Comparison of ENCODE assay signal across 23 cellular contexts in the genomic region with DNA sequence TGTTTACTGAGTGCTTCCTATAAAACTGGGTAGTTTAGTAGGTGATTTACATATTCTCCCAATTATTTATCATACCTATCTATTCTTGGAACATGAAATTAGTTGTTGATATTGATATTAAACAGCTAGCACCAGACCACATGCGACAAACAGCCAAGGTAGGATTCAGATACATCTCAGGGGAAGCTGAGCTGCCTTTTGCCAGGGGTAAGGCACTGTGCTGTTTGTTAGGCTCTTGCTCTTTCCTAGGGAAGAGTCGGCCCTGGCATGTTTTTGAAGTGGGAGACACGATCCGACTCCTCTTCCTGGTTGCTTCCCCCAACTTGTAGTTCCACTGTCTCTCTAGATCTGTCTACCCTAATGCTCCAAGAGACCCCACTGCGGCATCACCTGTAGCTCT.
"Had no signal": no experiment of that assay in that cellular context is flagged by ENCODE, and none has a peak within 500 bp of the region (broad histone marks: within the 10 kb centered on the region; RNA-seq: fewer than 3 reads in every experiment).

No MANE protein-coding gene starts in this region.

- H3K9ac ChIP-seq: parathyroid adenoma had no signal

- H3K27ac Mint-ChIP-seq: activated naive CD8-positive, alpha-beta T cell treated with anti-CD3 and anti-CD28 coated beads for 36 hours; stimulated activated naive CD8-positive, alpha-beta T cell treated with anti-CD3 and anti-CD28 coated beads, Interleukin-15, Interleukin-2, amounts not matched to agents 100 ng/mL and 50 ng/mL, for 24 hours; T-helper 1 cell treated with Interleukin-12 subunit alpha and Interleukin-12 subunit beta and Interleukin-4 antibody, amounts not matched to agents 30 μg/mL and 1 μg/mL, for 36 hours had no signal

- H3K4me1 Mint-ChIP-seq: naive B cell had no signal

- H3K27ac ChIP-seq: foreskin keratinocyte, lower lobe of right lung, parathyroid adenoma, tibial nerve had no signal

- H3K4me1 ChIP-seq: parathyroid adenoma had no signal

- H3K9me3 ChIP-seq: lower lobe of right lung, tibial nerve had no signal

- H3K9me3 Mint-ChIP-seq: activated naive CD8-positive, alpha-beta T cell treated with anti-CD3 and anti-CD28 coated beads for 36 hours; activated T-cell treated with anti-CD3 and anti-CD28 coated beads, Interleukin-2, amount 50 U/mL, for 4 hours; naive B cell; stimulated activated naive CD8-positive, alpha-beta T cell treated with anti-CD3 and anti-CD28 coated beads, Interleukin-15, Interleukin-2, amounts not matched to agents 100 ng/mL and 50 ng/mL, for 24 hours; T-helper 1 cell treated with Interleukin-12 subunit alpha and Interleukin-12 subunit beta and Interleukin-4 antibody, amounts not matched to agents 30 μg/mL and 1 μg/mL, for 36 hours had no signal

- H3K27me3 Mint-ChIP-seq: activated naive CD8-positive, alpha-beta T cell treated with anti-CD3 and anti-CD28 coated beads for 36 hours; naive B cell; stimulated activated naive CD8-positive, alpha-beta T cell treated with anti-CD3 and anti-CD28 coated beads, Interleukin-15, Interleukin-2, amounts not matched to agents 100 ng/mL and 50 ng/mL, for 24 hours had no signal

- FAIRE-seq: bronchial epithelial cell, keratinocyte, urothelium cell line had no signal

- DNase-seq: activated CD4-positive, alpha-beta T cell treated with anti-CD3 and anti-CD28 coated beads for 4 hours; activated CD4-positive, alpha-beta T cell treated with anti-CD3 and anti-CD28 coated beads, Interleukin-2, amount 50 U/mL, for 48 hours; activated CD4-positive, CD25-positive, alpha-beta regulatory T cell; activated CD8-positive, alpha-beta memory T cell treated with anti-CD3 and anti-CD28 coated beads, Interleukin-2, amount 50 U/mL, for 48 hours; activated naive CD4-positive, alpha-beta T cell treated with Interleukin-2 at 50 U/mL for 16 hours; activated naive CD8-positive, alpha-beta T cell treated with anti-CD3 and anti-CD28 coated beads for 36 hours; activated T-cell treated with anti-CD3 and anti-CD28 coated beads, Interleukin-2, amount 50 U/mL, for 4 hours; cerebellar nuclear complex; effector CD8-positive, alpha-beta T cell; foreskin keratinocyte; left colon; lower lobe of right lung; naive B cell; right cardiac atrium; stimulated activated CD4-positive, alpha-beta T cell treated with anti-CD3 and anti-CD28 coated beads, Interleukin-1b, Interleukin-23, amount 100 ng/mL, for 48 hours; substantia nigra had no signal

- H3K79me2 ChIP-seq: parathyroid adenoma had no signal

- H3K4me3 Mint-ChIP-seq: activated naive CD8-positive, alpha-beta T cell treated with anti-CD3 and anti-CD28 coated beads for 36 hours; activated T-cell treated with anti-CD3 and anti-CD28 coated beads, Interleukin-2, amount 50 U/mL, for 4 hours; naive B cell; stimulated activated naive CD8-positive, alpha-beta T cell treated with anti-CD3 and anti-CD28 coated beads, Interleukin-15, Interleukin-2, amounts not matched to agents 100 ng/mL and 50 ng/mL, for 24 hours; T-helper 1 cell treated with Interleukin-12 subunit alpha and Interleukin-12 subunit beta and Interleukin-4 antibody, amounts not matched to agents 30 μg/mL and 1 μg/mL, for 36 hours had no signal

- ATAC-seq: activated T-cell treated with anti-CD3 and anti-CD28 coated beads, Interleukin-2, amount 50 U/mL, for 4 hours; foreskin keratinocyte; left colon; lower lobe of right lung; right cardiac atrium had no signal

- H3K4me3 ChIP-seq: lower lobe of right lung, tibial nerve had no signal

- H3K27me3 ChIP-seq: foreskin keratinocyte, tibial nerve had no signal

- H2AFZ ChIP-seq: parathyroid adenoma had no signal
